ENCODE assay signal across 26 cellular contexts in genomic region chr5:115391780-115392179, GRCh38.
DNase-seq lines count a peak whose midpoint lies in the region; ATAC-seq, FAIRE-seq and TF ChIP-seq lines count a peak whose summit lies in the region.
"Had no signal": no experiment of that assay in that cellular context is flagged by ENCODE, and none has a peak within 500 bp of the region (broad histone marks: within the 10 kb centered on the region; RNA-seq: fewer than 3 reads in every experiment).

No MANE protein-coding gene starts in this region.

- H3K27me3 Mint-ChIP-seq in activated naive CD8-positive, alpha-beta T cell treated with anti-CD3 and anti-CD28 coated beads, Interleukin-2, amount 50 U/mL, for 24 hours = no peaks in the 10 kb centered on the region

- H3K27me3 ChIP-seq in bronchial epithelial cell (ENCODE audit: control insufficient read depth, insufficient read depth, low read length) (no peaks in the 10 kb centered on the region), esophagus muscularis mucosa (no peaks in the 10 kb centered on the region), right lobe of liver (no peaks in the 10 kb centered on the region)
- H3K27me3 ChIP-seq: BE2C, BLaER1 had no signal

- H3K4me1 ChIP-seq in esophagus muscularis mucosa = peaks cover 13 to 30% (median 24%) of the 10 kb centered on the region in 4 donors
- H3K4me1 ChIP-seq in right lobe of liver = peaks cover 0 to 8% (median 2%) of the 10 kb centered on the region in 4 donors
- H3K4me1 ChIP-seq: BE2C, BLaER1 had no signal

- TF ChIP-seq CTCF in bronchial epithelial cell (IDR thresholded peaks at IDR 0.05; ENCODE audit: insufficient read depth, low read length, severe bottlenecking) = no peak
- TF ChIP-seq CTCF in esophagus muscularis mucosa (IDR thresholded peaks at IDR 0.05) = no peak
- no peak for TF ChIP-seq CTCF in right lobe of liver (IDR thresholded peaks at IDR 0.05)

- H3K36me3 ChIP-seq in bronchial epithelial cell (ENCODE audit: control insufficient read depth, insufficient read depth, low read length) (no peaks in the 10 kb centered on the region), esophagus muscularis mucosa (no peaks in the 10 kb centered on the region), right lobe of liver (no peaks in the 10 kb centered on the region)
- H3K36me3 ChIP-seq: BE2C, BLaER1 had no signal

- no peaks in the 10 kb centered on the region for H3K9me3 Mint-ChIP-seq in activated naive CD8-positive, alpha-beta T cell treated with anti-CD3 and anti-CD28 coated beads, Interleukin-2, amount 50 U/mL, for 24 hours
- H3K9me3 Mint-ChIP-seq: CD4-positive, alpha-beta memory T cell; CD4-positive, CD25-positive, alpha-beta regulatory T cell had no signal

- DNase-seq in bronchial epithelial cell (ENCODE audit: low read depth) (no peak), esophagus muscularis mucosa (ENCODE audit: extremely low spot score) (peak; percentile 47), right lobe of liver (no peak), NCI-H526 treated with DMSO at 0.1 percent for 48 hours (lab: John Stamatoyannopoulos, UW) (no peak)
- DNase-seq in activated naive CD8-positive, alpha-beta T cell treated with anti-CD3 and anti-CD28 coated beads, Interleukin-2, amount 50 U/mL, for 24 hours = no peak
- DNase-seq: 8988T; ACHN; BE2C; C1 segment of cervical spinal cord; CD4-positive, alpha-beta memory T cell; CD4-positive, CD25-positive, alpha-beta regulatory T cell; CD8-positive, alpha-beta memory T cell; COR-L47; DMS 273 treated with DMSO at 0.1 percent for 48 hours; DMS153; DMS53; DMS79; DND-41; EL; GDM1 had no signal

- FAIRE-seq in bronchial epithelial cell (lab: Jason Lieb, UNC) = peak; percentile 18
- FAIRE-seq: A204.1, GM12878, GM12892, GM18507 had no signal

- peak; percentile 82 to 93 (median 85) for ATAC-seq in right lobe of liver
- ATAC-seq in activated naive CD8-positive, alpha-beta T cell treated with anti-CD3 and anti-CD28 coated beads, Interleukin-2, amount 50 U/mL, for 24 hours = no peak
- ATAC-seq: GM12878 had no signal

- no peak overlapping the region for H3K4me3 Mint-ChIP-seq in activated naive CD8-positive, alpha-beta T cell treated with anti-CD3 and anti-CD28 coated beads, Interleukin-2, amount 50 U/mL, for 24 hours
- H3K4me3 Mint-ChIP-seq: CD14-positive monocyte; CD4-positive, alpha-beta memory T cell; CD4-positive, CD25-positive, alpha-beta regulatory T cell; CD8-positive, alpha-beta memory T cell had no signal

- H3K27ac Mint-ChIP-seq in activated naive CD8-positive, alpha-beta T cell treated with anti-CD3 and anti-CD28 coated beads, Interleukin-2, amount 50 U/mL, for 24 hours = no peak overlapping the region
- H3K27ac Mint-ChIP-seq: CD14-positive monocyte; CD4-positive, alpha-beta memory T cell; CD4-positive, CD25-positive, alpha-beta regulatory T cell; CD8-positive, alpha-beta memory T cell had no signal

- TF ChIP-seq POLR2A in esophagus muscularis mucosa (IDR thresholded peaks at IDR 0.05; ENCODE audit: low read depth) = no peak
- no peak for TF ChIP-seq POLR2A in right lobe of liver (IDR thresholded peaks at IDR 0.05)

- H3K9me3 ChIP-seq in esophagus muscularis mucosa (no peaks in the 10 kb centered on the region), right lobe of liver (no peaks in the 10 kb centered on the region)
- H3K9me3 ChIP-seq: BE2C had no signal

- H3K4me1 Mint-ChIP-seq in activated naive CD8-positive, alpha-beta T cell treated with anti-CD3 and anti-CD28 coated beads, Interleukin-2, amount 50 U/mL, for 24 hours = no peaks in the 10 kb centered on the region
- H3K4me1 Mint-ChIP-seq: CD14-positive monocyte; CD4-positive, alpha-beta memory T cell; CD4-positive, CD25-positive, alpha-beta regulatory T cell; CD8-positive, alpha-beta memory T cell had no signal

- H3K4me3 ChIP-seq in bronchial epithelial cell (ENCODE audit: low read depth, low read length) (no peak overlapping the region), esophagus muscularis mucosa (no peak overlapping the region), right lobe of liver (no peak overlapping the region)
- H3K4me3 ChIP-seq: BLaER1, GM12878 had no signal

- TF ChIP-seq EP300 in esophagus muscularis mucosa (IDR thresholded peaks at IDR 0.05) = no peak

- 97% methylated on average over 5 of the region's 5 CpGs for WGBS in esophagus muscularis mucosa
- WGBS in right lobe of liver (ENCODE audit: insufficient coverage, low coverage, low lambda C conversion rate, missing lambda C conversion rate) = 52% methylated on average over 5 of the region's 5 CpGs

- intact Hi-C loops in esophagus muscularis mucosa (cut with DNase I) (no loop called here), right lobe of liver (cut with DNase I) (no loop called here)

- no peaks in the 10 kb centered on the region for H3K36me3 Mint-ChIP-seq in activated naive CD8-positive, alpha-beta T cell treated with anti-CD3 and anti-CD28 coated beads, Interleukin-2, amount 50 U/mL, for 24 hours (ENCODE audit: low read depth)
- H3K36me3 Mint-ChIP-seq: CD14-positive monocyte; CD4-positive, alpha-beta memory T cell; CD4-positive, CD25-positive, alpha-beta regulatory T cell; CD8-positive, alpha-beta memory T cell had no signal

- no peak overlapping the region for H3K27ac ChIP-seq in esophagus muscularis mucosa (replicated peaks in 1 of 4)
- H3K27ac ChIP-seq in right lobe of liver = no peak overlapping the region
- H3K27ac ChIP-seq: BLaER1 had no signal
